Comparison of ENCODE assay signal across 23 cellular contexts in genomic region chr22:38226853-38227649, GRCh38. TPM values are rescaled to one million over a fixed set of nuclear protein-coding genes. Genes with fewer than 3 reads are reported as not detected.
DNase-seq lines count a peak whose midpoint lies in the region; ATAC-seq and TF ChIP-seq lines count a peak whose summit lies in the region.
"Had no signal": no experiment of that assay in that cellular context is flagged by ENCODE, and none has a peak within 500 bp of the region (broad histone marks: within the 10 kb centered on the region; RNA-seq: fewer than 3 reads in every experiment).

No MANE protein-coding gene starts in this region.

- H3K27ac Mint-ChIP-seq in CD14-positive monocyte = peak overlapping the region in 4 of 7 donors; percentile 8 to 45 (median 24)
- H3K27ac Mint-ChIP-seq: activated naive CD8-positive, alpha-beta T cell treated with anti-CD3 and anti-CD28 coated beads for 36 hours had no signal

- H3K9me3 ChIP-seq in RWPE2 (ENCODE audit: severe bottlenecking) (no peaks in the 10 kb centered on the region), thyroid gland (no peaks in the 10 kb centered on the region)
- H3K9me3 ChIP-seq: BLaER1 treated with 17β-estradiol and CSF1 and Interleukin-3, amounts not matched to agents 10 nM and 100 nM; transverse colon had no signal

- no peak overlapping the region for H3K4me3 Mint-ChIP-seq in CD14-positive monocyte
- H3K4me3 Mint-ChIP-seq: activated CD4-positive, alpha-beta T cell treated with anti-CD3 and anti-CD28 coated beads for 36 hours; activated naive CD8-positive, alpha-beta T cell treated with anti-CD3 and anti-CD28 coated beads for 36 hours had no signal

- intact Hi-C loops in CD14-positive monocyte (cut with micrococcal nuclease) (loop anchor here in 1 of 2 donors (5.0 kb wide), 1 partner anchor 110 kb away; no protein-coding TSS in a partner anchor), thyroid gland (cut with DNase I) (no loop called here)

- H3K9me3 Mint-ChIP-seq in CD14-positive monocyte = peaks cover 0 to 1% (median 0%) of the 10 kb centered on the region in 7 donors
- H3K9me3 Mint-ChIP-seq: activated naive CD8-positive, alpha-beta T cell treated with anti-CD3 and anti-CD28 coated beads for 36 hours had no signal

- DNase-seq in CD14-positive monocyte (ENCODE audit: low spot score) (no peak), RWPE2 (ENCODE audit: low spot score) (peak; percentile 63), substantia nigra (lab: John Stamatoyannopoulos, UW) (no peak), kidney glomerular epithelial cell (lab: John Stamatoyannopoulos, UW) (no peak), NOMO-1 treated with DMSO at 0.1 percent for 48 hours (lab: John Stamatoyannopoulos, UW; ENCODE audit: unreplicated experiment) (no peak), thyroid gland (no peak)
- DNase-seq in stimulated activated CD4-positive, alpha-beta T cell treated with anti-CD3 and anti-CD28 coated beads, Interleukin-2, amount 100 ng/mL, for 48 hours = no peak
- DNase-seq: activated CD4-positive, alpha-beta T cell treated with anti-CD3 and anti-CD28 coated beads for 36 hours; activated effector memory CD4-positive, alpha-beta T cell treated with anti-CD3 and anti-CD28 coated beads, Interleukin-2, amount 50 U/mL, for 16 hours; activated naive CD8-positive, alpha-beta T cell treated with anti-CD3 and anti-CD28 coated beads for 36 hours; activated T-cell treated with anti-CD3 and anti-CD28 coated beads for 4 hours; central memory CD4-positive, alpha-beta T cell; COR-L47; DMS79; H7; NCI-H345; NCI-H774; stimulated activated naive CD4-positive, alpha-beta T cell treated with Interleukin-2 at 50 U/mL for 16 hours; transverse colon had no signal

- H3K27ac ChIP-seq in RWPE2 (ENCODE audit: poor library complexity, severe bottlenecking) (peak overlapping the region; percentile 94), layer of hippocampus (ENCODE audit: low read depth, low read length) (peak overlapping the region; percentile 49), substantia nigra (ENCODE audit: low read depth, low read length, poor library complexity, severe bottlenecking) (peak overlapping the region; percentile 81), thyroid gland (peak overlapping the region in 1 of 3 donors; percentile 60)

- no peak for TF ChIP-seq POLR2A in thyroid gland (IDR thresholded peaks at IDR 0.05)

- H3K27me3 Mint-ChIP-seq in CD14-positive monocyte (ENCODE audit: low read depth in 3 of 3) = peaks cover 0 to 2% (median 0%) of the 10 kb centered on the region in 3 donors
- H3K27me3 Mint-ChIP-seq: activated CD4-positive, alpha-beta T cell treated with anti-CD3 and anti-CD28 coated beads for 36 hours; activated naive CD8-positive, alpha-beta T cell treated with anti-CD3 and anti-CD28 coated beads for 36 hours had no signal

- WGBS in thyroid gland, 2 donors = 92 to 95% methylated on average over 20 to 25 of the region's 25 CpGs

- no peak overlapping the region for H3K4me3 ChIP-seq in RWPE2 (ENCODE audit: severe bottlenecking)
- no peak overlapping the region for H3K4me3 ChIP-seq in thyroid gland (replicated peaks in 1 of 3)
- H3K4me3 ChIP-seq: BLaER1 treated with 17β-estradiol and CSF1 and Interleukin-3, amounts not matched to agents 10 nM and 100 nM; K562; transverse colon had no signal

- no peak for ATAC-seq in RWPE2 (ENCODE audit: low read depth)
- ATAC-seq: activated CD4-positive, alpha-beta T cell treated with anti-CD3 and anti-CD28 coated beads for 36 hours; K562; sciatic nerve had no signal

- peaks cover 43 to 83% of the 10 kb centered on the region in 2 donors for H3K36me3 Mint-ChIP-seq in CD14-positive monocyte

- H3K4me1 Mint-ChIP-seq in CD14-positive monocyte = peaks cover 21% of the 10 kb centered on the region
- H3K4me1 Mint-ChIP-seq: activated CD4-positive, alpha-beta T cell treated with anti-CD3 and anti-CD28 coated beads for 36 hours; activated naive CD8-positive, alpha-beta T cell treated with anti-CD3 and anti-CD28 coated beads for 36 hours had no signal

- peaks cover 28% of the 10 kb centered on the region for H3K4me1 ChIP-seq in RWPE2 (ENCODE audit: insufficient read depth, poor library complexity, severe bottlenecking)
- peaks cover 8 to 30% of the 10 kb centered on the region in 2 donors for H3K4me1 ChIP-seq in thyroid gland

- no peaks in the 10 kb centered on the region for H3K27me3 ChIP-seq in RWPE2 (ENCODE audit: insufficient read depth, poor library complexity, severe bottlenecking)
- no peaks in the 10 kb centered on the region for H3K27me3 ChIP-seq in layer of hippocampus (ENCODE audit: control insufficient read depth, insufficient read depth, low read length)
- no peaks in the 10 kb centered on the region for H3K27me3 ChIP-seq in thyroid gland
- H3K27me3 ChIP-seq: BLaER1 treated with 17β-estradiol and CSF1 and Interleukin-3, amounts not matched to agents 10 nM and 100 nM; transverse colon had no signal

- TF ChIP-seq CTCF in CD14-positive monocyte (IDR thresholded peaks at IDR 0.05) = no peak
- TF ChIP-seq CTCF in RWPE2 (IDR thresholded peaks at IDR 0.05; ENCODE audit: poor library complexity, severe bottlenecking) = no peak
- TF ChIP-seq CTCF in thyroid gland (IDR thresholded peaks at IDR 0.05) = no peak

- H3K36me3 ChIP-seq in RWPE2 (ENCODE audit: low read depth) = peaks cover 60% of the 10 kb centered on the region
- peaks cover 45 to 52% of the 10 kb centered on the region in 2 donors for H3K36me3 ChIP-seq in thyroid gland

RNA-seq across cellular contexts. Expression of gene MAFF, which starts 25.3 kb away (rescaled TPM):
- polyA plus RNA-seq in CD14-positive monocyte = 1 to 10 TPM; 1.5 to 2.0 TPM
- total RNA-seq in thyroid gland = 100 to 1,000 TPM in 1 of 4 donors, 10 to 100 TPM in 3; 13.1 to 111 (median 24.6) TPM

RNA-seq across cellular contexts. Expression of gene PLA2G6, which starts 45.4 kb away (rescaled TPM):
- under 1 TPM; 0.43 to 0.62 TPM for polyA plus RNA-seq in CD14-positive monocyte
- 100 to 1,000 TPM; 106 to 122 (median 112) TPM for total RNA-seq in thyroid gland

RNA-seq across cellular contexts. Expression of gene TMEM184B, which starts 45.8 kb away (rescaled TPM):
- polyA plus RNA-seq in CD14-positive monocyte = 10 to 100 TPM in 1 of 2 donors, 1 to 10 TPM in 1; 7.4 to 10.6 TPM
- total RNA-seq in thyroid gland = 10 to 100 TPM; 42.9 to 92.2 (median 74.5) TPM
